8 cellular contexts compared by ENCODE assay signal in the genomic region with DNA sequence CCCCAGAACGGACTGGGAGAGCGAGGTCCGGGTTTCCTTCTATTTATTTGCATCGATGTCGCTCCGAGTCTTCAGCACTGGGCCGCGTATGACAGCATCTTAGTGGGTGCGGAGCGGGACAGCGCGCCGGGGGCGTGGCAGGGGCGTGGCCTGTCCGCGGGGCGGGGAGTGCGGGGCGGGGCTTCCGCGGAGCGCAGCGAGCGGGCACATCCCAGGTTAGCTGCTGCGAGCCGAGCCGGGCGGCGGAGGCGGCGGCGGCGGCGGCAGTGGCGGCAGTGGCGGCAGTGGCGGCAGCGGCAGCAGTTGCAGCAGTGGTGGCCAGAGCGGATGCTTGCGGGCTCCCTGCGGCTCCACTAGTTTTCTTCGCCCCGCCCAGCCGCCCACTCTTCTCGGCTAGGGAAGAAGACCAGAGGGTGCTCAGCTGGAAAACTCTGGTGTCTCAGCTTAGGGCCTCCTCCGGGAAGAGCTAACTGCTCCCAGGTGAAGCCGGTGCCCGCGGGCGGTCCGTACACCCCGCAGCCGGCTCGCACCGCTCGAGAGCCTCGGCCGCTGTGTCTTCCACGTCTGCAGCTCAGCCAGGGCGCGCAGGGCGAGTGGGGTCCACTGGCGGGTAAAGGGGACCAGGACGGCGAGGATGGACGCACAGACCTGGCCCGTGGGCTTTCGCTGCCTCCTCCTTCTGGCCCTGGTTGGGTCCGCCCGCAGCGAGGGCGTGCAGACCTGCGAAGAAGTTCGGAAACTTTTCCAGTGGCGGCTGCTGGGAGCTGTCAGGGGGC. TPM values are rescaled to one million over a fixed set of nuclear protein-coding genes. Genes with fewer than 3 reads are reported as not detected.
A peak's percentile ranks its signal among the peaks of the same experiment; 100 is the strongest.
DNase-seq lines count a peak whose midpoint lies in the region; ATAC-seq and TF ChIP-seq lines count a peak whose summit lies in the region.

A gene (plus strand): TSS at position 209 of the 776 bp plus-strand sequence.

- H3K27me3 ChIP-seq in endocrine pancreas (ENCODE audit: control insufficient read depth, insufficient read depth, low read length), result peaks cover 5% of the 10 kb centered on the region

- no peaks in the 10 kb centered on the region for H3K9me3 ChIP-seq in endocrine pancreas (ENCODE audit: control insufficient read depth, low read length)

- H3K4me1 ChIP-seq in endocrine pancreas (ENCODE audit: control insufficient read depth, insufficient read depth, low read length), result peaks cover 4% of the 10 kb centered on the region

- no peak within 1 kb of the TSS for H3K27ac Mint-ChIP-seq in mesothelial cell of epicardium

- peak within 1 kb of the TSS; percentile 31 for H3K4me3 ChIP-seq in endocrine pancreas (ENCODE audit: control insufficient read depth, insufficient read depth, low read length)

- peak; percentile 93 for DNase-seq in AG08396 (ENCODE audit: low spot score)
- peak; percentile 83 for DNase-seq in NCI-H69 (lab: John Stamatoyannopoulos, UW)
- DNase-seq in activated CD8-positive, alpha-beta memory T cell treated with anti-CD3 and anti-CD28 coated beads for 1 hour (ENCODE audit: extremely low read depth in 1 of 2, low read depth in 1 of 2), result peak; percentile 49 to 72
- peak; percentile 67 to 82 for DNase-seq in mesothelial cell of epicardium (ENCODE audit: low spot score in 2 of 2, unreplicated experiment in 2 of 2)
- DNase-seq in stimulated activated CD8-positive, alpha-beta memory T cell treated with anti-CD3 and anti-CD28 coated beads, Interleukin-2, amount 100 ng/mL, for 1 hour (ENCODE audit: low read depth in 2 of 2), result peak; percentile 66 to 71

- no peak within 1 kb of the TSS for H3K9ac ChIP-seq in endocrine pancreas (ENCODE audit: control insufficient read depth, insufficient read depth, low read length)

- ATAC-seq in GM19025 (IDR thresholded peaks at IDR 0.05; ENCODE audit: low read depth, unreplicated experiment), result peak; percentile 97
- ATAC-seq in HG03139 (IDR thresholded peaks at IDR 0.05; ENCODE audit: unreplicated experiment), result peak; percentile 96

- H3K36me3 Mint-ChIP-seq in mesothelial cell of epicardium, result no peaks in the 10 kb centered on the region

- H3K4me1 Mint-ChIP-seq in mesothelial cell of epicardium, result peaks cover 5% of the 10 kb centered on the region

- no peaks in the 10 kb centered on the region for H3K9me3 Mint-ChIP-seq in mesothelial cell of epicardium

- H3K4me3 Mint-ChIP-seq in mesothelial cell of epicardium, result peak within 1 kb of the TSS; percentile 75

- no peak for TF ChIP-seq CTCF in mesothelial cell of epicardium (IDR thresholded peaks at IDR 0.05; ENCODE audit: unreplicated experiment)

- H3K27me3 Mint-ChIP-seq in mesothelial cell of epicardium (ENCODE audit: low read depth), result peaks cover 97% of the 10 kb centered on the region

- H3K36me3 ChIP-seq in endocrine pancreas (ENCODE audit: control insufficient read depth, insufficient read depth, low read length), result no peaks in the 10 kb centered on the region

RNA-seq across cellular contexts. Expression of the gene that starts here (rescaled TPM):
- total RNA-seq in mesothelial cell of epicardium, result 2.4 to 2.7 TPM (median 2.5 TPM) in 3 replicates

Comparison
In these comparisons a context has a peak if more than half of its experiments do, and no peak if none do; other contexts are left out.
1. Peak in every context shown above with its lines: DNase-seq, ATAC-seq and H3K4me3 ChIP-seq.